In the genomic region with DNA sequence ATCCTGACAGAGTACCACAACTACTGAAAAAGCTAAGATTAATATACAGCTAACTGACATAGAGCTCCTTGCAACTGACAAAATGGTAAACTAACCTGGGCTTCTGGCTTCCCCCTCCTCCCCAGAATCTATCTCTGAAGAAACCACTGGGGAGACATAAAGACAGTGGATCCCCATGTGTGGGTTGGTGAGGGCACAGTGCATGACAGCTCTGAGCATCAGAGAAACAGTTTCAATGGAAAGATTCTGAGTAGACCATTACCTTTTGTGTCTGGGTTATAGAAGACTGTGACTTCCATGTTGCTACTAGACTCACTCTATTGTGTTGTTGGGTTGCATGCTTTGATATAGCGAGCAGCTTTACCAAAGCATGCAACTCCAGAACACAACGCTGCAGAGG, we compare ENCODE assay signal across 18 cellular contexts.
DNase-seq lines count a peak whose midpoint lies in the region; ATAC-seq lines count a peak whose summit lies in the region.
"Had no signal": no experiment of that assay in that cellular context is flagged by ENCODE, and none has a peak within 500 bp of the region (broad histone marks: within the 10 kb centered on the region; RNA-seq: fewer than 3 reads in every experiment).

No MANE protein-coding gene starts in this region.

- DNase-seq in activated T-cell treated with anti-CD3 and anti-CD28 coated beads, Interleukin-2, amount 50 U/mL, for 4 hours: no peak
- DNase-seq in activated T-cell treated with anti-CD3 and anti-CD28 coated beads, Interleukin-2, amount 50 U/mL, for 1 hour: no peak
- no peak for DNase-seq in activated naive CD8-positive, alpha-beta T cell treated with anti-CD3 and anti-CD28 coated beads, Interleukin-2, amount 50 U/mL, for 24 hours
- DNase-seq in amniotic stem cell (lab: John Stamatoyannopoulos, UW) (no peak), DMS53 (lab: John Stamatoyannopoulos, UW) (no peak)
- DNase-seq: Calu3; CD8-positive, alpha-beta T cell; GOT3; MV-4-11; NCI-H187 treated with DMSO at 0.1 percent for 48 hours; NCI-H69; SJCRH30 had no signal

- no peaks in the 10 kb centered on the region for H3K27me3 Mint-ChIP-seq in activated T-cell treated with anti-CD3 and anti-CD28 coated beads, Interleukin-2, amount 50 U/mL, for 4 hours (ENCODE audit: low read depth)
- H3K27me3 Mint-ChIP-seq in activated naive CD8-positive, alpha-beta T cell treated with anti-CD3 and anti-CD28 coated beads, Interleukin-2, amount 50 U/mL, for 24 hours: no peaks in the 10 kb centered on the region

- H3K4me1 Mint-ChIP-seq in activated T-cell treated with anti-CD3 and anti-CD28 coated beads, Interleukin-2, amount 50 U/mL, for 4 hours (ENCODE audit: low read depth): peaks cover 31% of the 10 kb centered on the region
- H3K4me1 Mint-ChIP-seq in activated naive CD8-positive, alpha-beta T cell treated with anti-CD3 and anti-CD28 coated beads, Interleukin-2, amount 50 U/mL, for 24 hours: peaks cover 45% of the 10 kb centered on the region

- H3K4me3 Mint-ChIP-seq in activated T-cell treated with anti-CD3 and anti-CD28 coated beads, Interleukin-2, amount 50 U/mL, for 4 hours: no peak overlapping the region
- no peak overlapping the region for H3K4me3 Mint-ChIP-seq in activated naive CD8-positive, alpha-beta T cell treated with anti-CD3 and anti-CD28 coated beads, Interleukin-2, amount 50 U/mL, for 24 hours
- H3K4me3 Mint-ChIP-seq: CD8-positive, alpha-beta T cell had no signal

- ATAC-seq in activated T-cell treated with anti-CD3 and anti-CD28 coated beads, Interleukin-2, amount 50 U/mL, for 4 hours: peak; percentile 36 to 58
- ATAC-seq in HG03432 (IDR thresholded peaks at IDR 0.05; ENCODE audit: unreplicated experiment): peak; percentile 36
- ATAC-seq in activated naive CD8-positive, alpha-beta T cell treated with anti-CD3 and anti-CD28 coated beads, Interleukin-2, amount 50 U/mL, for 24 hours: peak; percentile 81
- ATAC-seq in HG02970 (IDR thresholded peaks at IDR 0.05; ENCODE audit: low FRiP score, unreplicated experiment): no peak
- ATAC-seq: A549; CD8-positive, alpha-beta T cell; HCT116; HepG2; Panc1 had no signal

- peaks cover 13% of the 10 kb centered on the region for H3K9me3 Mint-ChIP-seq in activated T-cell treated with anti-CD3 and anti-CD28 coated beads, Interleukin-2, amount 50 U/mL, for 4 hours
- peaks cover 26% of the 10 kb centered on the region for H3K9me3 Mint-ChIP-seq in activated naive CD8-positive, alpha-beta T cell treated with anti-CD3 and anti-CD28 coated beads, Interleukin-2, amount 50 U/mL, for 24 hours

- no peak overlapping the region for H3K27ac Mint-ChIP-seq in activated naive CD8-positive, alpha-beta T cell treated with anti-CD3 and anti-CD28 coated beads, Interleukin-2, amount 50 U/mL, for 24 hours
- H3K27ac Mint-ChIP-seq: CD8-positive, alpha-beta T cell had no signal

- no peaks in the 10 kb centered on the region for H3K36me3 Mint-ChIP-seq in activated T-cell treated with anti-CD3 and anti-CD28 coated beads, Interleukin-2, amount 50 U/mL, for 4 hours (ENCODE audit: insufficient read depth)
- H3K36me3 Mint-ChIP-seq in activated naive CD8-positive, alpha-beta T cell treated with anti-CD3 and anti-CD28 coated beads, Interleukin-2, amount 50 U/mL, for 24 hours (ENCODE audit: low read depth): peaks cover 7% of the 10 kb centered on the region
